Comparison of ENCODE assay signal across 22 cellular contexts in the genomic region with DNA sequence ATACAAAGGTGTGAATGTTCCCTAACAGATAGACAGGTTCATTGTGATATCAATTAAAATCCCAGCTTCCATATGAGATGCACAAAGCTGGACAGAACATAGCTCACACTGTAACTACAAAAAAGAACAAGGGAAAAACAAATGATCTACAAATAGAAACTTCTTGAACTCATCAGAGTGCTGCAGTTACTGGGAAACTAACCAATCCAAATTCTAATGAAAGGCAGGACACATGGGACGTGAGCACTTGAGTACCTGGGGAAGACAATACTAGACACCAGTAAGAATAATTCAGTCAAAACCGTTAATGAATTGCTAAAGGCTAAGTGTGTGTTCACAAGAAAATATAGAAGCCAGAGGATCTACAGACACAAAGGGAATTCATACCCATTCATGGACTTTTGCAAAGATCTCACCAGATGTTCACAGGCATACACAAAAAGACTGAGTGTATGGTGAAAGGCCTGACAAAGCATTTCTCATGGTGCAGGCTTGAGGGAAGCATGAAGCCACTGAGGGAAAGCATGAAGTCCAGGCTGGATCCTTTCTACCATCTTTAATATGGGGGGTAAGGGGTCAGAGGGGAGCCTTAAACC. TPM values are rescaled to one million over a fixed set of nuclear protein-coding genes. Genes with fewer than 3 reads are reported as not detected.
DNase-seq lines count a peak whose midpoint lies in the region; ATAC-seq, FAIRE-seq and TF ChIP-seq lines count a peak whose summit lies in the region.
"Had no signal": no experiment of that assay in that cellular context is flagged by ENCODE, and none has a peak within 500 bp of the region (broad histone marks: within the 10 kb centered on the region; RNA-seq: fewer than 3 reads in every experiment).

No MANE protein-coding gene starts in this region.

- TF ChIP-seq CTCF in WTC11 (IDR thresholded peaks at IDR 0.05) (no peak), left ventricle myocardium inferior (IDR thresholded peaks at IDR 0.05; ENCODE audit: borderline replicate concordance) (no peak)

- peaks cover 31% of the 10 kb centered on the region for H3K4me1 ChIP-seq in left ventricle myocardium inferior

- H3K4me3 Mint-ChIP-seq in WTC11: no peak overlapping the region
- H3K4me3 Mint-ChIP-seq: CD8-positive, alpha-beta memory T cell had no signal

- no peaks in the 10 kb centered on the region for H3K27me3 ChIP-seq in left ventricle myocardium inferior (ENCODE audit: low read depth)

- H3K27me3 Mint-ChIP-seq in WTC11 (ENCODE audit: low read depth): no peaks in the 10 kb centered on the region
- H3K27me3 Mint-ChIP-seq: CD8-positive, alpha-beta memory T cell had no signal

- POLR2A ChIA-PET in WTC11 (lab: Charles Lee): no interaction called here

- no peaks in the 10 kb centered on the region for H3K36me3 Mint-ChIP-seq in WTC11

- peak overlapping the region; percentile 75 for H3K27ac ChIP-seq in left ventricle myocardium inferior (replicated peaks)
- H3K27ac ChIP-seq: GM23248, KMS-11 had no signal

- CTCF ChIA-PET in WTC11 (lab: Charles Lee): interaction anchor here (0.9 kb wide), 1 partner anchor 12 kb away, joined by 3 read pairs; no protein-coding TSS in a partner anchor

- FAIRE-seq in H54 (lab: Jason Lieb, UNC): peak; percentile 50
- FAIRE-seq: D721Med had no signal

- H3K4me3 ChIP-seq in left ventricle myocardium inferior: no peak overlapping the region
- H3K4me3 ChIP-seq: GM23248 had no signal

- H3K4me1 Mint-ChIP-seq in WTC11: peaks cover 16% of the 10 kb centered on the region

- intact Hi-C loops in left ventricle myocardium inferior (cut with micrococcal nuclease): loop anchor here (5.0 to 10.0 kb wide), 3 partner anchors 257 to 413 kb away; no protein-coding TSS in a partner anchor

- peak overlapping the region; percentile 18; the same call in 1 of the 2 replicates for H3K27ac Mint-ChIP-seq in WTC11

- no peaks in the 10 kb centered on the region for H3K9me3 Mint-ChIP-seq in WTC11
- H3K9me3 Mint-ChIP-seq: CD8-positive, alpha-beta memory T cell had no signal

- H3K9me3 ChIP-seq in left ventricle myocardium inferior (replicated peaks): no peaks in the 10 kb centered on the region

- ATAC-seq in WTC11: no peak
- ATAC-seq in HG03342 (IDR thresholded peaks at IDR 0.05; ENCODE audit: unreplicated experiment): no peak

- peaks cover 16% of the 10 kb centered on the region for H3K36me3 ChIP-seq in left ventricle myocardium inferior

- DNase-seq in H54 (ENCODE audit: insufficient read length, low spot score): no peak
- no peak for DNase-seq in WTC11 (ENCODE audit: low spot score)
- no peak for DNase-seq in left ventricle myocardium inferior
- DNase-seq in pons (ENCODE audit: low spot score): peak; percentile 84
- DNase-seq in GM03348 (ENCODE audit: low spot score): no peak
- DNase-seq in H4 (ENCODE audit: low spot score): no peak
- DNase-seq: C1 segment of cervical spinal cord; CD8-positive, alpha-beta memory T cell; DMS79; GM23248; NCI-H1417; NCI-H187; NCI-H2107; NCI-H345; NCI-H524 treated with DMSO at 0.1 percent for 48 hours; SIG-M5 had no signal

- TF ChIP-seq POLR2A in H54 (IDR thresholded peaks at IDR 0.05; ENCODE audit: low read depth, low read length): no peak

TF ChIP-seq in WTC11, 78 proteins besides CTCF, POLR2A, EP300 and RAD21:
- TF ChIP-seq TEAD1 (CRISPR knock-in tag; IDR thresholded peaks at IDR 0.05) (no peak), ZMAT4 (CRISPR knock-in tag; IDR thresholded peaks at IDR 0.05) (no peak), SMAD3 (CRISPR knock-in tag; IDR thresholded peaks at IDR 0.05; ENCODE audit: borderline replicate concordance) (no peak), SMAD4 (CRISPR knock-in tag; IDR thresholded peaks at IDR 0.05) (no peak), GABPB1 (CRISPR knock-in tag; IDR thresholded peaks at IDR 0.05) (no peak)

RNA-seq across cellular contexts. Expression of gene GPR22, which starts 7.8 kb away (rescaled TPM):
- total RNA-seq in WTC11 (2021) (not detected in 3 replicates), left ventricle myocardium inferior (23.0 TPM)
- not detected in 2 replicates for total RNA-seq in H4 (2014; rRNA removed; shearing (Covaris generic))
- total RNA-seq: CD8-positive, alpha-beta memory T cell; GM23248; HT-29; M059J; RPMI7951 had no signal

Comparison
In these comparisons a context has a peak if more than half of its experiments do, and no peak if none do; other contexts are left out.
1. RNA of gene GPR22, which starts 7.8 kb away (total RNA-seq): 23.0 TPM in left ventricle myocardium inferior (single experiment); not detected in WTC11 and not detected in H4; every median in the first group is over 10 times any median in the second.